Comparison of ENCODE assay signal across 19 cellular contexts in genomic region chr15:35507932-35508638, GRCh38. TPM values are rescaled to one million over a fixed set of nuclear protein-coding genes. Genes with fewer than 3 reads are reported as not detected.
DNase-seq lines count a peak whose midpoint lies in the region; ATAC-seq and TF ChIP-seq lines count a peak whose summit lies in the region.
"Had no signal": no experiment of that assay in that cellular context is flagged by ENCODE, and none has a peak within 500 bp of the region (broad histone marks: within the 10 kb centered on the region; RNA-seq: fewer than 3 reads in every experiment).

No MANE protein-coding gene starts in this region.

- no peaks in the 10 kb centered on the region for H3F3A ChIP-seq in PC-3 (ENCODE audit: low read length, unreplicated experiment)

- no peaks in the 10 kb centered on the region for H4K20me1 ChIP-seq in PC-3 (ENCODE audit: low read length)

- no TSS peak for BruUV-seq in MCF 10A (replicated peaks; lab: Mats Ljungman, UMichigan)
- BruUV-seq in PC-3 (replicated peaks; lab: Mats Ljungman, UMichigan), result no TSS peak

- no peak for TF ChIP-seq CTCF in MCF 10A (IDR thresholded peaks at IDR 0.05; ENCODE audit: unreplicated experiment)
- TF ChIP-seq CTCF in breast epithelium (IDR thresholded peaks at IDR 0.05), result no peak
- no peak for TF ChIP-seq CTCF in ascending aorta (IDR thresholded peaks at IDR 0.05)
- TF ChIP-seq CTCF in PC-3 (conservative IDR thresholded peaks at IDR 0.05; ENCODE audit: low read depth, low read length), result no peak
- no peak for TF ChIP-seq CTCF in activated CD8-positive, alpha-beta T cell treated with anti-CD3 and anti-CD28 coated beads for 36 hours (IDR thresholded peaks at IDR 0.05)

- H3K9me3 Mint-ChIP-seq in MCF 10A (ENCODE audit: unreplicated experiment), result no peaks in the 10 kb centered on the region
- no peaks in the 10 kb centered on the region for H3K9me3 Mint-ChIP-seq in activated CD8-positive, alpha-beta T cell treated with anti-CD3 and anti-CD28 coated beads for 36 hours
- H3K9me3 Mint-ChIP-seq: activated naive CD4-positive, alpha-beta T cell treated with anti-CD3 and anti-CD28 coated beads, Interleukin-2, amount 10 ng/mL, durations not matched to agents 7 days and 5 days; naive B cell had no signal

- no peak overlapping the region for H3K4me3 Mint-ChIP-seq in MCF 10A (ENCODE audit: unreplicated experiment)
- no peak overlapping the region for H3K4me3 Mint-ChIP-seq in activated CD8-positive, alpha-beta T cell treated with anti-CD3 and anti-CD28 coated beads for 36 hours
- H3K4me3 Mint-ChIP-seq: activated naive CD4-positive, alpha-beta T cell treated with anti-CD3 and anti-CD28 coated beads, Interleukin-2, amount 10 ng/mL, durations not matched to agents 7 days and 5 days; naive B cell had no signal

- peaks cover 5% of the 10 kb centered on the region for H3K4me1 Mint-ChIP-seq in MCF 10A (ENCODE audit: insufficient read depth, unreplicated experiment)
- no peaks in the 10 kb centered on the region for H3K4me1 Mint-ChIP-seq in activated CD8-positive, alpha-beta T cell treated with anti-CD3 and anti-CD28 coated beads for 36 hours (ENCODE audit: low read depth)
- H3K4me1 Mint-ChIP-seq: activated naive CD4-positive, alpha-beta T cell treated with anti-CD3 and anti-CD28 coated beads, Interleukin-2, amount 10 ng/mL, durations not matched to agents 7 days and 5 days had no signal

- H3K9ac ChIP-seq in PC-3 (ENCODE audit: low read length), result no peak overlapping the region

- H3K27me3 Mint-ChIP-seq in MCF 10A (ENCODE audit: insufficient read depth, unreplicated experiment), result no peaks in the 10 kb centered on the region
- H3K27me3 Mint-ChIP-seq in activated CD8-positive, alpha-beta T cell treated with anti-CD3 and anti-CD28 coated beads for 36 hours, result no peaks in the 10 kb centered on the region
- H3K27me3 Mint-ChIP-seq: activated naive CD4-positive, alpha-beta T cell treated with anti-CD3 and anti-CD28 coated beads, Interleukin-2, amount 10 ng/mL, durations not matched to agents 7 days and 5 days; naive B cell had no signal

- H3K27ac ChIP-seq in breast epithelium (no peak overlapping the region), ascending aorta (peak overlapping the region in 1 of 2 donors; percentile 21), PC-3 (ENCODE audit: low read length) (no peak overlapping the region)
- H3K27ac ChIP-seq: A549, heart right ventricle, HL-60, vagina had no signal

- no peaks in the 10 kb centered on the region for H3K9me3 ChIP-seq in breast epithelium
- no peaks in the 10 kb centered on the region for H3K9me3 ChIP-seq in ascending aorta
- no peaks in the 10 kb centered on the region for H3K9me3 ChIP-seq in PC-3 (ENCODE audit: low read length)
- H3K9me3 ChIP-seq: A549, heart right ventricle, vagina had no signal

- no peaks in the 10 kb centered on the region for H3K9me2 ChIP-seq in PC-3 (replicated peaks; ENCODE audit: low read length)

- H3K36me3 Mint-ChIP-seq in MCF 10A (ENCODE audit: insufficient read depth, unreplicated experiment), result no peaks in the 10 kb centered on the region
- no peaks in the 10 kb centered on the region for H3K36me3 Mint-ChIP-seq in activated CD8-positive, alpha-beta T cell treated with anti-CD3 and anti-CD28 coated beads for 36 hours (ENCODE audit: low read depth)
- H3K36me3 Mint-ChIP-seq: activated naive CD4-positive, alpha-beta T cell treated with anti-CD3 and anti-CD28 coated beads, Interleukin-2, amount 10 ng/mL, durations not matched to agents 7 days and 5 days had no signal

- no peak for ATAC-seq in PC-3
- no peak for ATAC-seq in activated CD8-positive, alpha-beta T cell treated with anti-CD3 and anti-CD28 coated beads for 36 hours
- ATAC-seq: A549, GM12878, heart right ventricle, Right ventricle myocardium inferior had no signal

- H3K4me3 ChIP-seq in breast epithelium (no peak overlapping the region), ascending aorta (peak overlapping the region; percentile 22 to 45), PC-3 (ENCODE audit: low read length) (no peak overlapping the region)
- H3K4me3 ChIP-seq: A549, GM12878, heart right ventricle, vagina had no signal

- no peak for TF ChIP-seq POLR2A in breast epithelium (IDR thresholded peaks at IDR 0.05)

- no peak overlapping the region for H2AFZ ChIP-seq in PC-3 (ENCODE audit: low read length)

- no peaks in the 10 kb centered on the region for H3K4me1 ChIP-seq in breast epithelium
- peaks cover 0 to 20% of the 10 kb centered on the region in 2 donors for H3K4me1 ChIP-seq in ascending aorta
- peaks cover 8% of the 10 kb centered on the region for H3K4me1 ChIP-seq in PC-3 (ENCODE audit: insufficient read depth, low read length)
- H3K4me1 ChIP-seq: A549, vagina had no signal

- H3K27ac Mint-ChIP-seq in MCF 10A (ENCODE audit: low read depth, unreplicated experiment), result peak overlapping the region; percentile 89
- H3K27ac Mint-ChIP-seq in activated CD8-positive, alpha-beta T cell treated with anti-CD3 and anti-CD28 coated beads for 36 hours, result no peak overlapping the region
- H3K27ac Mint-ChIP-seq: activated naive CD4-positive, alpha-beta T cell treated with anti-CD3 and anti-CD28 coated beads, Interleukin-2, amount 10 ng/mL, durations not matched to agents 7 days and 5 days had no signal

- DNase-seq in MCF 10A (ENCODE audit: unreplicated experiment) (peak; percentile 0), breast epithelium (ENCODE audit: low spot score in 2 of 2) (no peak), ascending aorta (ENCODE audit: low spot score in 2 of 2) (no peak), left kidney (ENCODE audit: low read depth, low spot score) (peak; percentile 44), PC-3 (no peak), NCI-H128 (lab: John Stamatoyannopoulos, UW; ENCODE audit: unreplicated experiment) (no peak)
- DNase-seq in activated CD8-positive, alpha-beta T cell treated with anti-CD3 and anti-CD28 coated beads for 36 hours, result no peak
- no peak for DNase-seq in stimulated activated CD8-positive, alpha-beta memory T cell treated with anti-CD3 and anti-CD28 coated beads, Interleukin-4, amount 100 ng/mL, for 48 hours
- DNase-seq: activated naive CD4-positive, alpha-beta T cell treated with anti-CD3 and anti-CD28 coated beads, Interleukin-2, amount 10 ng/mL, durations not matched to agents 7 days and 5 days; C1 segment of cervical spinal cord; heart right ventricle; naive B cell; NCI-H1930; stimulated activated CD4-positive, alpha-beta T cell treated with anti-CD3 and anti-CD28 coated beads, Interleukin-4, amount 100 ng/mL, for 4 hours had no signal

- H3K36me3 ChIP-seq in breast epithelium (no peaks in the 10 kb centered on the region), ascending aorta (no peaks in the 10 kb centered on the region), PC-3 (ENCODE audit: low read depth, low read length) (no peaks in the 10 kb centered on the region)
- H3K36me3 ChIP-seq: heart right ventricle, vagina had no signal

- intact Hi-C loops in MCF 10A (cut with micrococcal nuclease) (no loop called here), breast epithelium (cut with DNase I; ENCODE audit: low total_unique reads) (no loop called here), ascending aorta (cut with DNase I) (no loop called here), PC-3 (cut with micrococcal nuclease) (no loop called here)
- intact Hi-C loops in activated CD8-positive, alpha-beta T cell treated with anti-CD3 and anti-CD28 coated beads for 36 hours (cut with micrococcal nuclease), result no loop called here

- POLR2A ChIA-PET in MCF 10A (lab: Yijun Ruan, JAX) (interaction anchor here (0.7 to 1.0 kb wide), 2 partner anchors 59 to 118 kb away, joined by 3 read pairs; no protein-coding TSS in a partner anchor), PC-3 (lab: Charles Lee; ENCODE audit: unreplicated experiment) (no interaction called here)
- POLR2A ChIA-PET in activated CD8-positive, alpha-beta T cell treated with anti-CD3 and anti-CD28 coated beads for 36 hours (lab: Charles Lee), result no interaction called here

- H3K4me2 ChIP-seq in PC-3 (ENCODE audit: low read length), result no peak overlapping the region
- H3K4me2 ChIP-seq: A549 had no signal

- no peaks in the 10 kb centered on the region for H3K79me2 ChIP-seq in PC-3 (ENCODE audit: low read length)

- H3K27me3 ChIP-seq in breast epithelium (no peaks in the 10 kb centered on the region), ascending aorta (no peaks in the 10 kb centered on the region), PC-3 (ENCODE audit: low read length) (no peaks in the 10 kb centered on the region)
- H3K27me3 ChIP-seq: heart right ventricle, vagina had no signal

- CTCF ChIA-PET in MCF 10A (lab: Yijun Ruan, JAX), result interaction anchor here (0.6 to 1.0 kb wide), 2 partner anchors 225 to 244 kb away, joined by 3 read pairs; no protein-coding TSS in a partner anchor
- CTCF ChIA-PET in PC-3 (lab: Charles Lee), result no interaction called here
- CTCF ChIA-PET in activated CD8-positive, alpha-beta T cell treated with anti-CD3 and anti-CD28 coated beads for 36 hours (lab: Charles Lee), result no interaction called here

RNA-seq across cellular contexts. Expression of gene DPH6, which starts 37.9 kb away (rescaled TPM):
- total RNA-seq in MCF 10A (2022), result 20.3 and 21.4 TPM in 2 replicates
- total RNA-seq in breast epithelium, result 10 to 100 TPM; 18.0 to 25.2 (median 20.8) TPM
- 9.0 TPM for total RNA-seq in ascending aorta
- total RNA-seq in PC-3 (2014; rRNA removed), result 6.9 and 8.1 TPM in 2 replicates
- 10 to 100 TPM; 12.0 to 12.9 TPM for total RNA-seq in activated CD8-positive, alpha-beta T cell treated with anti-CD3 and anti-CD28 coated beads for 36 hours

Comparison
In these comparisons a context has a peak if more than half of its experiments do, and no peak if none do; other contexts are left out.
1. DNase-seq: peak in MCF 10A (single experiment) and left kidney (single experiment); none in breast epithelium (0 of 2), ascending aorta (0 of 2), PC-3 (single experiment), NCI-H128 (single experiment), activated CD8-positive, alpha-beta T cell treated with anti-CD3 and anti-CD28 coated beads for 36 hours (single experiment) and stimulated activated CD8-positive, alpha-beta memory T cell treated with anti-CD3 and anti-CD28 coated beads, Interleukin-4, amount 100 ng/mL, for 48 hours (single experiment).
2. H3K4me3 ChIP-seq: peak in ascending aorta (2 of 2); none in breast epithelium (0 of 3) and PC-3 (single experiment).